Comparison of ENCODE assay signal across 8 cellular contexts in the genomic region with DNA sequence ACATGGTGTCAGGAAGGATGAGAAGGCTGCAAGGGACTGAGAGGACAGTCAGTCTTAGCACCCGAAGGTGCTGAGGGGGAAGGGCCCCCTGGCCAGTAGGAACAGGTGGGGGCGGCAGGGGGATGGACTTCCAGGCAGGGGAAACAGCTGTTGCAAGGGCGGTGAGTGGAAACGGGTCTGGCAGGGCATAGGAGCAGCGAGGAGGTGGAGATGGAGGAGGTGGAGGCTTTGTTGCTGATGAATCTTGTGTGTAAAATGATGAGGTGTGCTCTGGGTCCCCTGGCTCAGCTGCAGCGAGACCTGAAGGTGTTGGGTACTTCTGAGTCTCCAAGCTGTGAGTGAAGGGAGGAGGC. TPM values are rescaled to one million over a fixed set of nuclear protein-coding genes. Genes with fewer than 3 reads are reported as not detected.
DNase-seq lines count a peak whose midpoint lies in the region; ATAC-seq, FAIRE-seq and TF ChIP-seq lines count a peak whose summit lies in the region.

No MANE protein-coding gene starts in this region.

- H3K36me3 ChIP-seq in HepG2 (replicated peaks in 1 of 2; ENCODE audit: control insufficient read depth in 1 of 2, insufficient read depth in 2 of 2, low read length in 2 of 2), result peaks cover 10 to 15% of the 10 kb centered on the region in 2 experiments; a peak in 4 of 5 replicates

- no peak overlapping the region for H2AFZ ChIP-seq in HepG2 (ENCODE audit: low read length)

- 38% methylated on average over 6 of the region's 6 CpGs for WGBS in HepG2 (ENCODE audit: low lambda C conversion rate)
- WGBS in lower leg skin, 2 donors, result 15 to 16% methylated on average over 6 of the region's 6 CpGs

- intact Hi-C loops in activated CD4-positive, alpha-beta T cell treated with anti-CD3 and anti-CD28 coated beads for 36 hours (cut with DNase I, micrococcal nuclease), result no loop called here
- intact Hi-C loops in HepG2 (cut with micrococcal nuclease; ENCODE audit: unreplicated experiment) (no loop called here), lower leg skin (cut with DNase I; ENCODE audit: low total_unique reads) (no loop called here)

- no peaks in the 10 kb centered on the region for H3K27me3 Mint-ChIP-seq in activated CD4-positive, alpha-beta T cell treated with anti-CD3 and anti-CD28 coated beads for 36 hours

- H4K20me1 ChIP-seq in HepG2 (ENCODE audit: insufficient read depth, low read length), result peaks cover 11% of the 10 kb centered on the region; the same call in 1 of the 2 replicates

- POLR2A ChIA-PET in activated CD4-positive, alpha-beta T cell treated with anti-CD3 and anti-CD28 coated beads for 36 hours (lab: Charles Lee), result interaction anchor here (1.6 kb wide), 1 partner anchor 10 kb away, joined by 10 read pairs; no protein-coding TSS in a partner anchor
- POLR2A ChIA-PET in HepG2 (lab: Yijun Ruan, JAX), result interaction anchor here (1.3 to 2.3 kb wide), 2 partner anchors 20 to 46 kb away, joined by 3 to 7 read pairs; no protein-coding TSS in a partner anchor

- TF ChIP-seq RAD21 in HepG2 (CRISPR knock-in tag; IDR thresholded peaks at IDR 0.05), result no peak

- peaks cover 40% of the 10 kb centered on the region for H3K4me1 ChIP-seq in HepG2 (ENCODE audit: insufficient read depth, low read length)

- H3K27me3 ChIP-seq in HepG2 (ENCODE audit: control insufficient read depth in 1 of 2, insufficient read depth in 2 of 2, low read length in 2 of 2), result no peaks in the 10 kb centered on the region; a peak in 1 of 5 replicates

- no peaks in the 10 kb centered on the region for H3K9me3 ChIP-seq in HepG2 (ENCODE audit: low read length)

- H3K79me2 ChIP-seq in HepG2 (ENCODE audit: insufficient read depth, low read length), result peaks cover 19% of the 10 kb centered on the region

- H3K27ac Mint-ChIP-seq in activated CD4-positive, alpha-beta T cell treated with anti-CD3 and anti-CD28 coated beads for 36 hours, result peak overlapping the region; percentile 82
- H3K27ac Mint-ChIP-seq in activated naive CD4-positive, alpha-beta T cell treated with anti-CD3 and anti-CD28 coated beads, Interleukin-2, amount 50 U/mL, for 72 hours, result peak overlapping the region; percentile 81 to 96

- TF ChIP-seq EP300 in HepG2 (IDR thresholded peaks at IDR 0.05; ENCODE audit: low read depth in 2 of 2, low read length in 2 of 2) (no peak), HepG2 (CRISPR knock-in tag; IDR thresholded peaks at IDR 0.05; ENCODE audit: borderline replicate concordance) (no peak)

- TF ChIP-seq CTCF in HepG2 (CRISPR knock-in tag; IDR thresholded peaks at IDR 0.05), result no peak
- no peak for TF ChIP-seq CTCF in lower leg skin (IDR thresholded peaks at IDR 0.05)

- H3K9ac ChIP-seq in HepG2 (ENCODE audit: insufficient read depth, low read depth, low read length), result peak overlapping the region; percentile 82; the same call in 1 of the 2 replicates

- no TSS peak for BruUV-seq in HepG2 (replicated peaks; lab: Mats Ljungman, UMichigan)

- H3K27ac ChIP-seq in HepG2 (ENCODE audit: extremely low read length, insufficient read depth, low read length) (no peak overlapping the region), temporal lobe (ENCODE audit: low read depth, low read length) (peak overlapping the region; percentile 10)

- DNase-seq in activated CD4-positive, alpha-beta T cell treated with anti-CD3 and anti-CD28 coated beads for 36 hours, result peak; percentile 37
- no peak for DNase-seq in activated CD4-positive, alpha-beta T cell treated with anti-CD3 and anti-CD28 coated beads for 4 hours
- DNase-seq in activated naive CD4-positive, alpha-beta T cell treated with anti-CD3 and anti-CD28 coated beads, Interleukin-2, amount 50 U/mL, for 72 hours (ENCODE audit: low spot score in 2 of 2), result no peak
- no peak for DNase-seq in HepG2 (ENCODE audit: low spot score)
- no peak for DNase-seq in lower leg skin (ENCODE audit: low spot score in 2 of 2)
- DNase-seq in SW 1271 (lab: John Stamatoyannopoulos, UW), result no peak

- H3K4me1 Mint-ChIP-seq in activated CD4-positive, alpha-beta T cell treated with anti-CD3 and anti-CD28 coated beads for 36 hours, result peaks cover 37% of the 10 kb centered on the region

- no peak for TF ChIP-seq POLR2A in HepG2 (IDR thresholded peaks at IDR 0.05; ENCODE audit: insufficient read depth in 1 of 2, low read depth in 2 of 2, low read length in 2 of 2)
- TF ChIP-seq POLR2A in lower leg skin (IDR thresholded peaks at IDR 0.05), result no peak

- peak overlapping the region; percentile 99 for H3K4me2 ChIP-seq in HepG2 (ENCODE audit: low read depth, low read length)

- peak; percentile 2 for ATAC-seq in activated CD4-positive, alpha-beta T cell treated with anti-CD3 and anti-CD28 coated beads for 36 hours
- no peak for ATAC-seq in activated naive CD4-positive, alpha-beta T cell treated with anti-CD3 and anti-CD28 coated beads, Interleukin-2, amount 50 U/mL, for 72 hours
- no peak for ATAC-seq in HepG2
- ATAC-seq in HG03280 (IDR thresholded peaks at IDR 0.05; ENCODE audit: unreplicated experiment), result no peak

- CTCF ChIA-PET in activated CD4-positive, alpha-beta T cell treated with anti-CD3 and anti-CD28 coated beads for 36 hours (lab: Charles Lee), result interaction anchor here (0.7 to 1.5 kb wide), 4 partner anchors 15 to 20 kb away, joined by 4 to 5 read pairs (median 4); no protein-coding TSS in a partner anchor
- CTCF ChIA-PET in HepG2 (lab: Yijun Ruan, JAX; ENCODE audit: low intra/inter-chr PET ratio, low total read pairs), result no interaction called here

- FAIRE-seq in HepG2 (lab: Jason Lieb, UNC), result no peak

- no peaks in the 10 kb centered on the region for H3K9me3 Mint-ChIP-seq in activated CD4-positive, alpha-beta T cell treated with anti-CD3 and anti-CD28 coated beads for 36 hours (ENCODE audit: low read depth)
- H3K9me3 Mint-ChIP-seq in activated naive CD4-positive, alpha-beta T cell treated with anti-CD3 and anti-CD28 coated beads, Interleukin-2, amount 50 U/mL, for 72 hours, result no peaks in the 10 kb centered on the region

- in situ Hi-C loops in HepG2 (cut with HindIII; ENCODE audit: extremely low pct_ligation_motif_present, low pct_unique_long_range_greater_than_20kb), result no loop called here

- H3K4me3 ChIP-seq in HepG2 (replicated peaks in 1 of 3; ENCODE audit: insufficient read depth in 1 of 3, low read depth in 2 of 3, low read length in 3 of 3) (peak overlapping the region; percentile 87 to 96 (median 89)), lower leg skin (ENCODE audit: low read depth, poor library complexity, severe bottlenecking) (no peak overlapping the region)

- peak overlapping the region; percentile 81 for H3K4me3 Mint-ChIP-seq in activated CD4-positive, alpha-beta T cell treated with anti-CD3 and anti-CD28 coated beads for 36 hours

- peaks cover 16% of the 10 kb centered on the region for H3K36me3 Mint-ChIP-seq in activated CD4-positive, alpha-beta T cell treated with anti-CD3 and anti-CD28 coated beads for 36 hours (ENCODE audit: low read depth)
- peaks cover 5 to 14% of the 10 kb centered on the region in 2 donors for H3K36me3 Mint-ChIP-seq in activated naive CD4-positive, alpha-beta T cell treated with anti-CD3 and anti-CD28 coated beads, Interleukin-2, amount 50 U/mL, for 72 hours

RNA-seq across cellular contexts. Expression of gene MAP1S, which starts 1.2 kb away (rescaled TPM):
- total RNA-seq in activated CD4-positive, alpha-beta T cell treated with anti-CD3 and anti-CD28 coated beads for 36 hours, result 10 to 100 TPM; 57.6 to 79.3 TPM
- total RNA-seq in activated naive CD4-positive, alpha-beta T cell treated with anti-CD3 and anti-CD28 coated beads, Interleukin-2, amount 50 U/mL, for 72 hours, result 10 to 100 TPM; 57.8 to 65.8 TPM
- total RNA-seq in HepG2 (2016; rRNA removed; fragmentation: Illumina TruSeq; extraction: Trizol) (3.8 and 12.2 TPM in 2 replicates), temporal lobe (62.2 TPM), lower leg skin (10 to 100 TPM; 10.8 to 32.7 (median 24.5) TPM)
- 2.4 and 2.8 TPM in 2 replicates for total RNA-seq in HepG2 (2016; cell fraction: cytosol; rRNA removed; fragmentation: Illumina TruSeq; extraction: Trizol; ENCODE audit: low read depth)
- total RNA-seq in HepG2 (2016; cell fraction: insoluble cytoplasmic fraction; rRNA removed; fragmentation: Illumina TruSeq; extraction: Trizol), result 6.4 and 9.5 TPM in 2 replicates
- total RNA-seq in HepG2 (2016; cell fraction: membrane; rRNA removed; fragmentation: Illumina TruSeq; extraction: Trizol), result 6.3 and 6.5 TPM in 2 replicates
- 6.7 and 10.0 TPM in 2 replicates for total RNA-seq in HepG2 (2016; cell fraction: nucleus; rRNA removed; fragmentation: Illumina TruSeq; extraction: Trizol)
- polyA plus RNA-seq in HepG2 (2011; rRNA removed), result 7.3 and 8.2 TPM in 2 replicates
- polyA plus RNA-seq in HepG2 (2011; cell fraction: cytosol; rRNA removed), result 3.3 and 5.6 TPM in 2 replicates
- polyA plus RNA-seq in HepG2 (2011; cell fraction: nucleus; rRNA removed), result 34.8 and 36.5 TPM in 2 replicates
- 18.2 and 28.7 TPM in 2 replicates for polyA plus RNA-seq in HepG2 (2012)
- 1.0 and 1.3 TPM in 2 replicates for polyA plus RNA-seq in HepG2 (2016; cell fraction: cytosol; fragmentation: Illumina TruSeq; extraction: Trizol; ENCODE audit: low read depth)
- polyA plus RNA-seq in HepG2 (2016; cell fraction: insoluble cytoplasmic fraction; fragmentation: Illumina TruSeq; extraction: Trizol; ENCODE audit: low read depth), result 8.8 and 13.1 TPM in 2 replicates
- 2.1 and 3.2 TPM in 2 replicates for polyA plus RNA-seq in HepG2 (2016; cell fraction: membrane; fragmentation: Illumina TruSeq; extraction: Trizol; ENCODE audit: low read depth)
- 15.3 and 23.8 TPM in 2 replicates for polyA plus RNA-seq in HepG2 (2016; cell fraction: nucleus; fragmentation: Illumina TruSeq; extraction: Trizol; ENCODE audit: insufficient read depth, low read depth)
- polyA minus RNA-seq in HepG2 (2011; rRNA and poly(A)+ RNA removed; ENCODE audit: low replicate concordance), result 37.6 and 52.5 TPM in 2 replicates
- 19.4 and 24.6 TPM in 2 replicates for polyA minus RNA-seq in HepG2 (2011; cell fraction: cytosol; rRNA and poly(A)+ RNA removed)
- polyA minus RNA-seq in HepG2 (2011; cell fraction: nucleus; rRNA and poly(A)+ RNA removed), result 10.9 and 11.4 TPM in 2 replicates

RNA-seq across cellular contexts. Expression of gene FCHO1, which starts 30.8 kb away (rescaled TPM):
- total RNA-seq in activated CD4-positive, alpha-beta T cell treated with anti-CD3 and anti-CD28 coated beads for 36 hours, result 10 to 100 TPM; 50.5 to 51.8 TPM
- total RNA-seq in activated naive CD4-positive, alpha-beta T cell treated with anti-CD3 and anti-CD28 coated beads, Interleukin-2, amount 50 U/mL, for 72 hours, result 10 to 100 TPM; 62.0 to 81.4 TPM
- 1.2 and 1.3 TPM in 2 replicates for total RNA-seq in HepG2 (2016; rRNA removed; fragmentation: Illumina TruSeq; extraction: Trizol)
- total RNA-seq in HepG2 (2016; cell fraction: cytosol; rRNA removed; fragmentation: Illumina TruSeq; extraction: Trizol; ENCODE audit: low read depth), result 0.18 and 1.7 TPM in 2 replicates
- 0.45 and 2.3 TPM in 2 replicates for total RNA-seq in HepG2 (2016; cell fraction: insoluble cytoplasmic fraction; rRNA removed; fragmentation: Illumina TruSeq; extraction: Trizol)
- total RNA-seq in HepG2 (2016; cell fraction: membrane; rRNA removed; fragmentation: Illumina TruSeq; extraction: Trizol), result 1.4 TPM in 2 replicates
- 1.6 and 3.1 TPM in 2 replicates for total RNA-seq in HepG2 (2016; cell fraction: nucleus; rRNA removed; fragmentation: Illumina TruSeq; extraction: Trizol)
- polyA plus RNA-seq in HepG2 (2011; rRNA removed), result 2.5 and 3.1 TPM in 2 replicates
- polyA plus RNA-seq in HepG2 (2011; cell fraction: cytosol; rRNA removed), result 0.95 and 1.5 TPM in 2 replicates
- 23.2 and 28.6 TPM in 2 replicates for polyA plus RNA-seq in HepG2 (2011; cell fraction: nucleus; rRNA removed)
- 4.3 and 5.3 TPM in 2 replicates for polyA plus RNA-seq in HepG2 (2012)
- 0.75 and 1.1 TPM in 2 replicates for polyA plus RNA-seq in HepG2 (2016; cell fraction: cytosol; fragmentation: Illumina TruSeq; extraction: Trizol; ENCODE audit: low read depth)
- 0.76 and 2.0 TPM in 2 replicates for polyA plus RNA-seq in HepG2 (2016; cell fraction: insoluble cytoplasmic fraction; fragmentation: Illumina TruSeq; extraction: Trizol; ENCODE audit: low read depth)
- 0.88 and 1.4 TPM in 2 replicates for polyA plus RNA-seq in HepG2 (2016; cell fraction: membrane; fragmentation: Illumina TruSeq; extraction: Trizol; ENCODE audit: low read depth)
- 4.8 and 5.1 TPM in 2 replicates for polyA plus RNA-seq in HepG2 (2016; cell fraction: nucleus; fragmentation: Illumina TruSeq; extraction: Trizol; ENCODE audit: insufficient read depth, low read depth)
- 1.3 and 16.7 TPM in 2 replicates for polyA minus RNA-seq in HepG2 (2011; rRNA and poly(A)+ RNA removed; ENCODE audit: low replicate concordance)
- polyA minus RNA-seq in HepG2 (2011; cell fraction: cytosol; rRNA and poly(A)+ RNA removed), result 2.5 and 4.6 TPM in 2 replicates
- 20.1 and 21.3 TPM in 2 replicates for polyA minus RNA-seq in HepG2 (2011; cell fraction: nucleus; rRNA and poly(A)+ RNA removed)
- 20.7 TPM for total RNA-seq in temporal lobe
- 10 to 100 TPM; 38.7 to 78.4 (median 56.3) TPM for total RNA-seq in lower leg skin

RNA-seq across cellular contexts. Expression of gene UNC13A, which starts 32.3 kb away (rescaled TPM):
- total RNA-seq in activated CD4-positive, alpha-beta T cell treated with anti-CD3 and anti-CD28 coated beads for 36 hours, result under 1 TPM; 0.02 to 0.04 TPM
- under 1 TPM; 0.04 to 0.20 TPM for total RNA-seq in activated naive CD4-positive, alpha-beta T cell treated with anti-CD3 and anti-CD28 coated beads, Interleukin-2, amount 50 U/mL, for 72 hours
- total RNA-seq in HepG2 (2016; rRNA removed; fragmentation: Illumina TruSeq; extraction: Trizol) (0.07 and 0.11 TPM in 2 replicates), temporal lobe (43.5 TPM), lower leg skin (not detected)
- not detected in 2 replicates for total RNA-seq in HepG2 (2016; cell fraction: cytosol; rRNA removed; fragmentation: Illumina TruSeq; extraction: Trizol; ENCODE audit: low read depth)
- total RNA-seq in HepG2 (2016; cell fraction: insoluble cytoplasmic fraction; rRNA removed; fragmentation: Illumina TruSeq; extraction: Trizol), result 0.09 TPM in 2 replicates
- total RNA-seq in HepG2 (2016; cell fraction: membrane; rRNA removed; fragmentation: Illumina TruSeq; extraction: Trizol), result 0.03 and 0.06 TPM in 2 replicates
- total RNA-seq in HepG2 (2016; cell fraction: nucleus; rRNA removed; fragmentation: Illumina TruSeq; extraction: Trizol), result 0.09 and 0.16 TPM in 2 replicates
- polyA plus RNA-seq in HepG2 (2011; rRNA removed), result 0.34 and 0.45 TPM in 2 replicates
- polyA plus RNA-seq in HepG2 (2011; cell fraction: cytosol; rRNA removed), result 0.09 and 0.10 TPM in 2 replicates
- polyA plus RNA-seq in HepG2 (2011; cell fraction: nucleus; rRNA removed), result 1.7 and 2.0 TPM in 2 replicates
- polyA plus RNA-seq in HepG2 (2012), result 0.17 and 0.20 TPM in 2 replicates
- polyA plus RNA-seq in HepG2 (2016; cell fraction: cytosol; fragmentation: Illumina TruSeq; extraction: Trizol; ENCODE audit: low read depth), result not detected in 2 replicates
- polyA plus RNA-seq in HepG2 (2016; cell fraction: insoluble cytoplasmic fraction; fragmentation: Illumina TruSeq; extraction: Trizol; ENCODE audit: low read depth), result 0.05 and 0.14 TPM in 2 replicates
- polyA plus RNA-seq in HepG2 (2016; cell fraction: membrane; fragmentation: Illumina TruSeq; extraction: Trizol; ENCODE audit: low read depth), result 0.02 TPM in 1 of 2 replicates, not detected in the other
- 0.40 and 0.84 TPM in 2 replicates for polyA plus RNA-seq in HepG2 (2016; cell fraction: nucleus; fragmentation: Illumina TruSeq; extraction: Trizol; ENCODE audit: insufficient read depth, low read depth)
- 0.24 and 0.63 TPM in 2 replicates for polyA minus RNA-seq in HepG2 (2011; rRNA and poly(A)+ RNA removed; ENCODE audit: low replicate concordance)
- polyA minus RNA-seq in HepG2 (2011; cell fraction: cytosol; rRNA and poly(A)+ RNA removed), result 0.18 and 0.30 TPM in 2 replicates
- polyA minus RNA-seq in HepG2 (2011; cell fraction: nucleus; rRNA and poly(A)+ RNA removed), result 0.62 and 1.2 TPM in 2 replicates

Comparison
In these comparisons a context has a peak if more than half of its experiments do, and no peak if none do; other contexts are left out.
1. RNA of gene UNC13A, which starts 32.3 kb away (total RNA-seq): 43.5 TPM in temporal lobe (single experiment); 0.04 to 0.20 TPM in activated naive CD4-positive, alpha-beta T cell treated with anti-CD3 and anti-CD28 coated beads, Interleukin-2, amount 50 U/mL, for 72 hours, 0.03 to 0.16 TPM in HepG2, 0.02 to 0.04 TPM in activated CD4-positive, alpha-beta T cell treated with anti-CD3 and anti-CD28 coated beads for 36 hours and not detected in lower leg skin; every median in the first group is over 10 times any median in the second.